ENCODE assay signal across 27 cellular contexts in genomic region chr1:243510928-243511327, GRCh38.
"Had no signal": no experiment of that assay in that cellular context is flagged by ENCODE, and none has a peak within 500 bp of the region (broad histone marks: within the 10 kb centered on the region; RNA-seq: fewer than 3 reads in every experiment).

No MANE protein-coding gene starts in this region.

- H3K4me3 ChIP-seq: heart left ventricle, lung, pancreas, prostate gland, sigmoid colon, spleen, tibial nerve, uterus had no signal

- ATAC-seq: heart left ventricle; naive thymus-derived CD8-positive, alpha-beta T cell; pancreas; stimulated activated memory B cell treated with anti-CD40 and anti-IgM and Interleukin-4, amounts not matched to agents 10 μg/mL and 1 μg/mL and 100 μg/mL, for 72 hours; stimulated activated naive CD8-positive, alpha-beta T cell treated with anti-CD3 and anti-CD28 coated beads, Interleukin-15, amount 100 ng/mL, for 72 hours had no signal

- H3K27me3 ChIP-seq: heart left ventricle, pancreas, sigmoid colon, spleen, tibial nerve, uterus had no signal

- FAIRE-seq: pancreas, small intestine had no signal

- DNase-seq: heart left ventricle; hypothalamus; immature natural killer cell; islet precursor cell; naive thymus-derived CD8-positive, alpha-beta T cell; nucleus accumbens; pancreas; posterior cingulate gyrus; retina; right cardiac atrium; sigmoid colon; small intestine; spleen; stimulated activated CD4-positive, alpha-beta T cell treated with anti-CD3 and anti-CD28 coated beads, Interleukin-2, amount 100 ng/mL, for 48 hours; stimulated activated CD4-positive, alpha-beta T cell treated with anti-CD3 and anti-CD28 coated beads, Interleukin-4, amount 100 ng/mL, for 4 hours; stimulated activated CD8-positive, alpha-beta memory T cell treated with anti-CD3 and anti-CD28 coated beads, Interleukin-4, amount 100 ng/mL, for 48 hours; stimulated activated naive CD4-positive, alpha-beta T cell treated with Interleukin-2 at 50 U/mL for 16 hours; stimulated activated naive CD8-positive, alpha-beta T cell treated with anti-CD3 and anti-CD28 coated beads, Interleukin-15, amount 100 ng/mL, for 72 hours; substantia nigra; uterus had no signal

- H3K4me1 ChIP-seq: pancreas, prostate gland, sigmoid colon, tibial nerve, uterus had no signal

- H3K27ac ChIP-seq: heart left ventricle, pancreas, prostate gland, sigmoid colon, spleen, tibial nerve, uterus had no signal

- H3K4me3 Mint-ChIP-seq: nephron; neural crest cell; stimulated activated memory B cell treated with anti-CD40 and anti-IgM and Interleukin-4, amounts not matched to agents 10 μg/mL and 1 μg/mL and 100 μg/mL, for 72 hours; stimulated activated naive CD8-positive, alpha-beta T cell treated with anti-CD3 and anti-CD28 coated beads, Interleukin-15, amount 100 ng/mL, for 72 hours; type B pancreatic cell had no signal

- H3K27ac Mint-ChIP-seq: nephron; stimulated activated memory B cell treated with anti-CD40 and anti-IgM and Interleukin-4, amounts not matched to agents 10 μg/mL and 1 μg/mL and 100 μg/mL, for 72 hours; stimulated activated naive CD8-positive, alpha-beta T cell treated with anti-CD3 and anti-CD28 coated beads, Interleukin-15, amount 100 ng/mL, for 72 hours; type B pancreatic cell had no signal

- H3K36me3 ChIP-seq: pancreas, prostate gland, uterus had no signal

- H3K9me3 ChIP-seq: heart left ventricle, pancreas, prostate gland, sigmoid colon, spleen, tibial nerve, uterus had no signal

- H3K9me3 Mint-ChIP-seq: immature natural killer cell; naive thymus-derived CD8-positive, alpha-beta T cell; nephron; stimulated activated memory B cell treated with anti-CD40 and anti-IgM and Interleukin-4, amounts not matched to agents 10 μg/mL and 1 μg/mL and 100 μg/mL, for 72 hours; stimulated activated naive CD8-positive, alpha-beta T cell treated with anti-CD3 and anti-CD28 coated beads, Interleukin-15, amount 100 ng/mL, for 72 hours; type B pancreatic cell had no signal

- H3K27me3 Mint-ChIP-seq: naive thymus-derived CD8-positive, alpha-beta T cell; stimulated activated memory B cell treated with anti-CD40 and anti-IgM and Interleukin-4, amounts not matched to agents 10 μg/mL and 1 μg/mL and 100 μg/mL, for 72 hours; stimulated activated naive CD8-positive, alpha-beta T cell treated with anti-CD3 and anti-CD28 coated beads, Interleukin-15, amount 100 ng/mL, for 72 hours had no signal
